In the genomic region with DNA sequence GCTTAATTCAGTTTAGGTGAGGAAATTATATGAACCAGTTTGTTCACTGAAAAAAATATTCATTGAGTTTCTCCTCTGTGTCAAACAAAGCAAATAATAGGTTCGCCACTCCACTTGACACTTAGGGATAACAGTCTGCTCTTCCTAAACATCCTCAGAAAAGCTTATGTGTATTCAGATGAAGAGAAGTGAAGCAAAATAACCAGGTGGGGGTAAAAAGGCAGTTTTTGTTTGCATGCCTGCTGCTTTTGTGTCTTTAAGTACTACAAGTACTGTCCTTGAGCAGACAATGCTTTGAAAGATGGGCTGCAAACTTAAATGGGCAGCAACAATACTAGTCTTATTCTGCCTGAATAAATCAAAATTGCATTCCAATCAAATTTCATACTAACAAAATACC, we compare ENCODE assay signal across 27 cellular contexts.
"Had no signal": no experiment of that assay in that cellular context is flagged by ENCODE, and none has a peak within 500 bp of the region (broad histone marks: within the 10 kb centered on the region; RNA-seq: fewer than 3 reads in every experiment).

No MANE protein-coding gene starts in this region.

- H3K4me3 ChIP-seq: ascending aorta, body of pancreas, MG63 had no signal

- H3K36me3 ChIP-seq: ascending aorta, MG63 had no signal

- ATAC-seq: activated CD8-positive, alpha-beta memory T cell treated with anti-CD3 and anti-CD28 coated beads, Interleukin-2, amount 10 ng/mL, durations not matched to agents 7 days and 5 days; activated naive CD8-positive, alpha-beta T cell treated with anti-CD3 and anti-CD28 coated beads, Interleukin-2, amount 50 U/mL, for 24 hours; body of pancreas; T-helper 17 cell had no signal

- H3K27me3 Mint-ChIP-seq: activated B cell treated with CpG ODN at 0.5 μM for 24 hours; activated CD4-positive, alpha-beta T cell treated with anti-CD3 and anti-CD28 coated beads, Interleukin-2, amount 10 ng/mL, durations not matched to agents 24 days and 14 days; activated CD8-positive, alpha-beta memory T cell treated with anti-CD3 and anti-CD28 coated beads, Interleukin-2, amount 10 ng/mL, durations not matched to agents 7 days and 5 days; activated naive CD4-positive, alpha-beta T cell treated with anti-CD3 and anti-CD28 coated beads, Interleukin-2, amount 50 U/mL, for 24 hours; activated naive CD8-positive, alpha-beta T cell treated with anti-CD3 and anti-CD28 coated beads, Interleukin-2, amount 50 U/mL, for 24 hours; activated T-cell treated with anti-CD3 and anti-CD28 coated beads, Interleukin-2, amount 50 U/mL, for 24 hours; central memory CD8-positive, alpha-beta T cell; T-helper 17 cell had no signal

- H3K4me1 ChIP-seq: ascending aorta, body of pancreas had no signal

- H3K9me3 Mint-ChIP-seq: activated B cell treated with CpG ODN at 0.5 μM for 24 hours; activated CD4-positive, alpha-beta T cell treated with anti-CD3 and anti-CD28 coated beads, Interleukin-2, amount 10 ng/mL, durations not matched to agents 24 days and 14 days; activated naive CD4-positive, alpha-beta T cell treated with anti-CD3 and anti-CD28 coated beads, Interleukin-2, amount 50 U/mL, for 24 hours; activated naive CD8-positive, alpha-beta T cell treated with anti-CD3 and anti-CD28 coated beads, Interleukin-2, amount 50 U/mL, for 24 hours; activated T-cell treated with anti-CD3 and anti-CD28 coated beads, Interleukin-2, amount 50 U/mL, for 24 hours; activated T-helper 1 cell treated with anti-CD3 and anti-CD28 coated beads, Interleukin-12 subunit alpha, Interleukin-12 subunit beta, Interleukin-2, Interleukin-4 antibody, amounts not matched to agents 30 ng/mL and 10 ng/mL and 1 ng/mL, durations not matched to agents 14 hours and 24 hours and 36 hours had no signal

- H3K4me3 Mint-ChIP-seq: activated B cell treated with CpG ODN at 0.5 μM for 24 hours; activated CD4-positive, alpha-beta T cell treated with anti-CD3 and anti-CD28 coated beads, Interleukin-2, amount 10 ng/mL, durations not matched to agents 24 days and 14 days; activated CD8-positive, alpha-beta memory T cell treated with anti-CD3 and anti-CD28 coated beads, Interleukin-2, amount 10 ng/mL, durations not matched to agents 7 days and 5 days; activated naive CD4-positive, alpha-beta T cell treated with anti-CD3 and anti-CD28 coated beads, Interleukin-2, amount 50 U/mL, for 24 hours; activated naive CD8-positive, alpha-beta T cell treated with anti-CD3 and anti-CD28 coated beads, Interleukin-2, amount 50 U/mL, for 24 hours; activated T-cell treated with anti-CD3 and anti-CD28 coated beads, Interleukin-2, amount 50 U/mL, for 24 hours; activated T-helper 1 cell treated with anti-CD3 and anti-CD28 coated beads, Interleukin-12 subunit alpha, Interleukin-12 subunit beta, Interleukin-2, Interleukin-4 antibody, amounts not matched to agents 30 ng/mL and 10 ng/mL and 1 ng/mL, durations not matched to agents 14 hours and 24 hours and 36 hours; central memory CD8-positive, alpha-beta T cell; T-helper 17 cell had no signal

- H3K27ac ChIP-seq: ascending aorta, body of pancreas had no signal

- H3K27me3 ChIP-seq: ascending aorta, body of pancreas, MG63 had no signal

- H3K36me3 Mint-ChIP-seq: activated CD8-positive, alpha-beta memory T cell treated with anti-CD3 and anti-CD28 coated beads, Interleukin-2, amount 10 ng/mL, durations not matched to agents 7 days and 5 days; activated naive CD4-positive, alpha-beta T cell treated with anti-CD3 and anti-CD28 coated beads, Interleukin-2, amount 50 U/mL, for 24 hours had no signal

- DNase-seq: activated B cell treated with CpG ODN at 0.5 μM for 24 hours; activated CD4-positive, alpha-beta T cell treated with anti-CD3 and anti-CD28 coated beads for 1 hour; activated CD4-positive, alpha-beta T cell treated with anti-CD3 and anti-CD28 coated beads, Interleukin-2, amount 10 ng/mL, durations not matched to agents 24 days and 14 days; activated CD4-positive, alpha-beta T cell treated with anti-CD3 and anti-CD28 coated beads, Interleukin-2, amount 50 U/mL, for 48 hours; activated CD8-positive, alpha-beta memory T cell treated with anti-CD3 and anti-CD28 coated beads, Interleukin-2, amount 10 ng/mL, durations not matched to agents 7 days and 5 days; activated effector memory CD4-positive, alpha-beta T cell treated with Interleukin-2 at 50 U/mL for 16 hours; activated naive CD4-positive, alpha-beta T cell; activated naive CD8-positive, alpha-beta T cell treated with anti-CD3 and anti-CD28 coated beads, Interleukin-2, amount 50 U/mL, for 24 hours; activated T-cell treated with anti-CD3 and anti-CD28 coated beads, Interleukin-2, amount 50 U/mL, for 24 hours; amniotic stem cell; body of pancreas; MG63; NCI-H1105; NCI-H1436; NCI-H1694 treated with DMSO at 0.1 percent for 48 hours; NCI-H2029 treated with DMSO at 0.1 percent for 48 hours; NCI-H2171 treated with DMSO at 0.1 percent for 48 hours; NCI-H226; NCI-H524; NCI-H82; SIG-M5; T-helper 17 cell; T-helper 9 cell had no signal

- H3K9me3 ChIP-seq: ascending aorta, body of pancreas, MG63 had no signal

- H3K27ac Mint-ChIP-seq: activated B cell treated with CpG ODN at 0.5 μM for 24 hours; activated CD4-positive, alpha-beta T cell treated with anti-CD3 and anti-CD28 coated beads, Interleukin-2, amount 10 ng/mL, durations not matched to agents 24 days and 14 days; activated CD8-positive, alpha-beta memory T cell treated with anti-CD3 and anti-CD28 coated beads, Interleukin-2, amount 10 ng/mL, durations not matched to agents 7 days and 5 days; activated naive CD4-positive, alpha-beta T cell treated with anti-CD3 and anti-CD28 coated beads, Interleukin-2, amount 50 U/mL, for 24 hours; activated naive CD8-positive, alpha-beta T cell treated with anti-CD3 and anti-CD28 coated beads, Interleukin-2, amount 50 U/mL, for 24 hours; activated T-cell treated with anti-CD3 and anti-CD28 coated beads, Interleukin-2, amount 50 U/mL, for 24 hours; activated T-helper 1 cell treated with anti-CD3 and anti-CD28 coated beads, Interleukin-12 subunit alpha, Interleukin-12 subunit beta, Interleukin-2, Interleukin-4 antibody, amounts not matched to agents 30 ng/mL and 10 ng/mL and 1 ng/mL, durations not matched to agents 14 hours and 24 hours and 36 hours; T-helper 17 cell had no signal

- H3K4me1 Mint-ChIP-seq: activated B cell treated with CpG ODN at 0.5 μM for 24 hours; activated CD4-positive, alpha-beta T cell treated with anti-CD3 and anti-CD28 coated beads, Interleukin-2, amount 10 ng/mL, durations not matched to agents 24 days and 14 days; activated CD8-positive, alpha-beta memory T cell treated with anti-CD3 and anti-CD28 coated beads, Interleukin-2, amount 10 ng/mL, durations not matched to agents 7 days and 5 days; activated naive CD4-positive, alpha-beta T cell treated with anti-CD3 and anti-CD28 coated beads, Interleukin-2, amount 50 U/mL, for 24 hours; activated naive CD8-positive, alpha-beta T cell treated with anti-CD3 and anti-CD28 coated beads, Interleukin-2, amount 50 U/mL, for 24 hours; central memory CD8-positive, alpha-beta T cell; T-helper 17 cell had no signal
